7 cellular contexts compared by ENCODE assay signal in genomic region chr2:168245074-168245825, GRCh38. TPM values are rescaled to one million over a fixed set of nuclear protein-coding genes. Genes with fewer than 3 reads are reported as not detected.
DNase-seq lines count a peak whose midpoint lies in the region; ATAC-seq and TF ChIP-seq lines count a peak whose summit lies in the region.

No MANE protein-coding gene starts in this region.

- peaks cover 20 to 43% (median 39%) of the 10 kb centered on the region in 4 donors for H3K4me1 Mint-ChIP-seq in naive thymus-derived CD8-positive, alpha-beta T cell

- TF ChIP-seq RAD21 in Ishikawa (IDR thresholded peaks at IDR 0.05; ENCODE audit: low read depth) = no peak

- H3K9me3 ChIP-seq in adipocyte (ENCODE audit: control insufficient read depth, low read length) = no peaks in the 10 kb centered on the region

- ATAC-seq in naive thymus-derived CD8-positive, alpha-beta T cell = no peak
- no peak for ATAC-seq in HG03139 (IDR thresholded peaks at IDR 0.05; ENCODE audit: unreplicated experiment)
- no peak for ATAC-seq in HG03460 (IDR thresholded peaks at IDR 0.05; ENCODE audit: unreplicated experiment)

- H3K36me3 Mint-ChIP-seq in naive thymus-derived CD8-positive, alpha-beta T cell = no peaks in the 10 kb centered on the region

- no peaks in the 10 kb centered on the region for H3K27me3 ChIP-seq in adipocyte (replicated peaks; ENCODE audit: control insufficient read depth, insufficient read depth, low read length)

- POLR2A ChIA-PET in naive thymus-derived CD8-positive, alpha-beta T cell (lab: Charles Lee) = interaction anchor here (0.5 kb wide), 1 partner anchor 10 kb away, joined by 5 read pairs; no protein-coding TSS in a partner anchor

- DNase-seq in DMS 273 (lab: John Stamatoyannopoulos, UW; ENCODE audit: unreplicated experiment) (peak; percentile 57), adipocyte (ENCODE audit: low read depth) (peak; percentile 30), HuH-7 (ENCODE audit: low spot score) (no peak)
- DNase-seq in naive thymus-derived CD8-positive, alpha-beta T cell = no peak

- peak overlapping the region; percentile 7 to 92 (median 62) for H3K27ac Mint-ChIP-seq in naive thymus-derived CD8-positive, alpha-beta T cell

- TF ChIP-seq EP300 in Ishikawa (IDR thresholded peaks at IDR 0.05; ENCODE audit: borderline replicate concordance) = no peak

- H3K4me3 ChIP-seq in adipocyte (ENCODE audit: low read length) = peak overlapping the region; percentile 3

- H3K27me3 Mint-ChIP-seq in naive thymus-derived CD8-positive, alpha-beta T cell = no peaks in the 10 kb centered on the region

- H3K4me3 Mint-ChIP-seq in naive thymus-derived CD8-positive, alpha-beta T cell = peak overlapping the region; percentile 40 to 92 (median 76)

- no peaks in the 10 kb centered on the region for H3K36me3 ChIP-seq in adipocyte (ENCODE audit: control insufficient read depth, insufficient read depth, low read length, severe bottlenecking)

- no peak overlapping the region for H3K9ac ChIP-seq in adipocyte (ENCODE audit: low read length)

- H3K9me3 Mint-ChIP-seq in naive thymus-derived CD8-positive, alpha-beta T cell = no peaks in the 10 kb centered on the region

- H3K4me1 ChIP-seq in adipocyte (ENCODE audit: control insufficient read depth, insufficient read depth, low read length) = peaks cover 13% of the 10 kb centered on the region

TF ChIP-seq in Ishikawa, 13 proteins besides CTCF, POLR2A, EP300 and RAD21:
- TF ChIP-seq USF1 (IDR thresholded peaks at IDR 0.05) (no peak), TAF1 (IDR thresholded peaks at IDR 0.05; ENCODE audit: low read depth) (no peak), CEBPB (IDR thresholded peaks at IDR 0.05) (0 out of 2 replicates have a peak, but pooled peaks have one; percentile 8), NFIC (IDR thresholded peaks at IDR 0.05) (no peak), FOXM1 (IDR thresholded peaks at IDR 0.05; ENCODE audit: borderline replicate concordance, low read depth) (no peak)

RNA-seq across cellular contexts. Expression of gene STK39, which starts 2.1 kb away (rescaled TPM):
- total RNA-seq in naive thymus-derived CD8-positive, alpha-beta T cell = 10 to 100 TPM; 16.4 to 18.1 TPM
- polyA plus RNA-seq in naive thymus-derived CD8-positive, alpha-beta T cell = 1 to 10 TPM; 4.3 to 8.3 (median 6.8) TPM

Comparison
In these comparisons a context has a peak if more than half of its experiments do, and no peak if none do; other contexts are left out.
1. DNase-seq: peak in DMS 273 (single experiment) and adipocyte (single experiment); none in naive thymus-derived CD8-positive, alpha-beta T cell (0 of 10) and HuH-7 (single experiment).